31 cellular contexts compared by ENCODE assay signal in the genomic region with DNA sequence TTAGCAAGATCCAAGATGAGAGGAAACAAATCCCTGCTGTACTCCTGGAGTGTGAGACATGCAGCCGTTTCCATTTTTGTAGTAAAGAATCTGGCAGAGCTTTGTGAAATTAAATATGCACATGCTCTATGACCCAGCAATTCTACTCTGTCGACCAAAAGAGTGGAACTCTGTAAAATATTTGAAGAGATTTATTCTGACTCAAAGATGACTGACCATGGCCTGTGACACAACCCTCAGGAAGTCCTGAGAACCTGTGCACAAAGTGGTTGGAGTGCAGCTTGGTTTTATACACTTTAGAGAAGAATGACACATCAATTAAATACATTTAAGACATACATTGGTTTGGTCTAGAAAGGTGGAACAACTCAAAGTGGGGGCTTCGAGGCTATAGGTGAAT. TPM values are rescaled to one million over a fixed set of nuclear protein-coding genes. Genes with fewer than 3 reads are reported as not detected.
"Had no signal": no experiment of that assay in that cellular context is flagged by ENCODE, and none has a peak within 500 bp of the region (broad histone marks: within the 10 kb centered on the region; RNA-seq: fewer than 3 reads in every experiment).

No MANE protein-coding gene starts in this region.

- H3K27ac ChIP-seq: esophagus squamous epithelium, gastroesophageal sphincter, parathyroid adenoma, psoas muscle, right lobe of liver, spleen, testis, tibial nerve had no signal

- ATAC-seq: effector memory CD8-positive, alpha-beta T cell; gastroesophageal sphincter; left cardiac atrium; left ventricle myocardium superior; psoas muscle; right lobe of liver; stimulated activated naive B cell treated with anti-CD40 and anti-IgM and Interleukin-4, amounts not matched to agents 10 μg/mL and 1 μg/mL and 100 μg/mL, for 72 hours; stimulated activated naive CD8-positive, alpha-beta T cell treated with anti-CD3 and anti-CD28 coated beads, Interleukin-15, amount 100 ng/mL, for 72 hours had no signal

- H3K79me2 ChIP-seq: parathyroid adenoma had no signal

- H3K4me1 Mint-ChIP-seq: immature natural killer cell; naive B cell; nephron; stimulated activated naive B cell treated with anti-CD40 and anti-IgM and Interleukin-4, amounts not matched to agents 10 μg/mL and 1 μg/mL and 100 μg/mL, for 72 hours; stimulated activated naive CD8-positive, alpha-beta T cell treated with anti-CD3 and anti-CD28 coated beads, Interleukin-15, amount 100 ng/mL, for 72 hours had no signal

- H3K36me3 ChIP-seq: esophagus squamous epithelium, gastroesophageal sphincter, right lobe of liver, spleen, tibial nerve had no signal

- H3K27ac Mint-ChIP-seq: dendritic cell treated with granulocyte-macrophage colony-stimulating factor and Interleukin-4, amounts not matched to agents 40 ng/mL and 50 ng/mL, for 4 days; effector memory CD8-positive, alpha-beta T cell; immature natural killer cell; naive B cell; nephron; stimulated activated naive B cell treated with anti-CD40 and anti-IgM and Interleukin-4, amounts not matched to agents 10 μg/mL and 1 μg/mL and 100 μg/mL, for 72 hours; stimulated activated naive CD8-positive, alpha-beta T cell treated with anti-CD3 and anti-CD28 coated beads, Interleukin-15, amount 100 ng/mL, for 72 hours had no signal

- H3K27me3 Mint-ChIP-seq: stimulated activated naive CD8-positive, alpha-beta T cell treated with anti-CD3 and anti-CD28 coated beads, Interleukin-15, amount 100 ng/mL, for 72 hours had no signal

- H3K9me3 Mint-ChIP-seq: effector memory CD8-positive, alpha-beta T cell had no signal

- DNase-seq: effector memory CD8-positive, alpha-beta T cell; esophagus squamous epithelium; foreskin fibroblast; glutamatergic neuron; immature natural killer cell; left cardiac atrium; left ventricle myocardium superior; mesenchymal stem cell; midbrain; naive B cell; occipital lobe; psoas muscle; retina; right lobe of liver; spleen; stimulated activated CD4-positive, alpha-beta T cell treated with anti-CD3 and anti-CD28 coated beads, Interleukin-15, amount 100 ng/mL, for 24 hours; stimulated activated CD4-positive, alpha-beta T cell treated with anti-CD3 and anti-CD28 coated beads, Interleukin-1b, Interleukin-23, amount 100 ng/mL, for 48 hours; stimulated activated CD4-positive, alpha-beta T cell treated with anti-CD3 and anti-CD28 coated beads, Interleukin-4, amount 100 ng/mL, for 24 hours; stimulated activated naive B cell treated with anti-CD40 and anti-IgM and Interleukin-4, amounts not matched to agents 10 μg/mL and 1 μg/mL and 100 μg/mL, for 72 hours; stimulated activated naive CD8-positive, alpha-beta T cell treated with anti-CD3 and anti-CD28 coated beads, Interleukin-15, amount 100 ng/mL, for 72 hours; testis had no signal

- H3K9me3 ChIP-seq: gastroesophageal sphincter, psoas muscle, right lobe of liver, testis had no signal

- H3K4me3 Mint-ChIP-seq: dendritic cell treated with granulocyte-macrophage colony-stimulating factor and Interleukin-4, amounts not matched to agents 40 ng/mL and 50 ng/mL, for 4 days; effector memory CD8-positive, alpha-beta T cell; immature natural killer cell; naive B cell; nephron; stimulated activated naive B cell treated with anti-CD40 and anti-IgM and Interleukin-4, amounts not matched to agents 10 μg/mL and 1 μg/mL and 100 μg/mL, for 72 hours; stimulated activated naive CD8-positive, alpha-beta T cell treated with anti-CD3 and anti-CD28 coated beads, Interleukin-15, amount 100 ng/mL, for 72 hours had no signal

- H3K4me1 ChIP-seq: esophagus squamous epithelium, gastroesophageal sphincter, parathyroid adenoma, psoas muscle, right lobe of liver, spleen, testis, tibial nerve had no signal

- H3K27me3 ChIP-seq: esophagus squamous epithelium, gastroesophageal sphincter, right lobe of liver, spleen, testis, tibial nerve had no signal

- H2AFZ ChIP-seq: parathyroid adenoma had no signal

- H3K4me3 ChIP-seq: esophagus squamous epithelium, gastroesophageal sphincter, lung, psoas muscle, right lobe of liver, spleen, testis, tibial nerve had no signal

RNA-seq across cellular contexts. Expression of a gene that starts 32.2 kb away (rescaled TPM):
- total RNA-seq: epithelial cell of proximal tubule, esophagus squamous epithelium, left cardiac atrium, occipital lobe, psoas muscle, right lobe of liver, skeletal muscle tissue, subcutaneous adipose tissue, urinary bladder had no signal
